ENCODE assay signal across 1 cellular context in the genomic region with DNA sequence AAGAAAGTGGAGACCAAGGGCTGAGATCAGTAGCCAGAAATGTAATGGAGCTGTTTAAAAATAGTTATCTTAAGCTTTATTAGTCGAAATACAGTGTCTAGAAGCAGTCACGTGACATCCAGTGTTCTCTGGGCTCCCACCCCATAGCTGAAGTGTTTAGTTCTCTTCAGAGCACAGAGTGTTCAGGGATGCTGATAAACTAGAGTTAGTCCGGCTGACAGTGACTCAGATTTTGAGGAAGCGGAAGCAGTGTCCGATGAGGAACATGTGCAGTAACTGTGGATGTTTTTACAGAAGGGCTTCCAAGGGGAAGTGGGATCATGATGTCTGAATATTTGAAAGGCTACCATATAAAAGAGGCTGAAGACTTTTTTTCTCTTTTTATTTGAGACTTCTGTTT.
TF ChIP-seq lines count a peak whose summit lies in the region.

No MANE protein-coding gene starts in this region.

TF ChIP-seq in K562, 482 proteins besides CTCF, POLR2A, EP300 and RAD21 (continued from another document and continues in another):
- TF ChIP-seq ETV6 (IDR thresholded peaks at IDR 0.05; ENCODE audit: borderline replicate concordance in 1 of 2, low read depth in 2 of 2, low read length in 1 of 2) (peak; percentile 87 to 88; a peak in 3 of 4 replicates), ETV6 (CRISPR knock-in tag; IDR thresholded peaks at IDR 0.05; ENCODE audit: borderline replicate concordance) (no peak), ZC3H8 (IDR thresholded peaks at IDR 0.05) (no peak), SMARCA4 (IDR thresholded peaks at IDR 0.05) (peak; percentile 61; the same call in 1 of the 2 replicates), YBX1 (IDR thresholded peaks at IDR 0.05) (no peak), RBM22 (IDR thresholded peaks at IDR 0.05; ENCODE audit: low read depth, low read length, poor library complexity, severe bottlenecking) (no peak), ZNF316 (IDR thresholded peaks at IDR 0.05) (no peak), ZNF263 (CRISPR knock-in tag; IDR thresholded peaks at IDR 0.05; ENCODE audit: borderline replicate concordance) (no peak), ZEB2 (IDR thresholded peaks at IDR 0.05) (no peak), SRSF7 (optimal IDR thresholded peaks at IDR 0.05; ENCODE audit: low read depth, low read length) (no peak), HMG20A (CRISPR knock-in tag; conservative IDR thresholded peaks at IDR 0.05) (no peak), BRCA1 (IDR thresholded peaks at IDR 0.05) (no peak), BRCA1 (CRISPR knock-in tag; IDR thresholded peaks at IDR 0.05) (no peak), MCM3 (IDR thresholded peaks at IDR 0.05) (no peak), HOXB6 (CRISPR knock-in tag; IDR thresholded peaks at IDR 0.05; ENCODE audit: borderline replicate concordance) (no peak), TARDBP (IDR thresholded peaks at IDR 0.05) (no peak), ZNF282 (CRISPR knock-in tag; IDR thresholded peaks at IDR 0.05) (no peak), ZSCAN29 (IDR thresholded peaks at IDR 0.05) (no peak), GABPA (tag; conservative IDR thresholded peaks at IDR 0.05; ENCODE audit: low read depth) (peak; percentile 55), DDX20 (tag; IDR thresholded peaks at IDR 0.05; ENCODE audit: low read depth) (no peak), TCF3 (CRISPR knock-in tag; IDR thresholded peaks at IDR 0.05) (no peak), ZFX (CRISPR knock-in tag; IDR thresholded peaks at IDR 0.05) (no peak), MCM2 (IDR thresholded peaks at IDR 0.05; ENCODE audit: low read depth) (no peak), CREB1 (IDR thresholded peaks at IDR 0.05) (no peak), CREB1 (CRISPR knock-in tag; IDR thresholded peaks at IDR 0.05) (no peak), NFIX (CRISPR knock-in tag; IDR thresholded peaks at IDR 0.05; ENCODE audit: low read depth) (no peak), SAFB2 (IDR thresholded peaks at IDR 0.05; ENCODE audit: borderline replicate concordance, low read depth, low read length, severe bottlenecking) (no peak), TAF1 (IDR thresholded peaks at IDR 0.05; ENCODE audit: control insufficient read depth, extremely low read depth, insufficient read depth, low read length, severe bottlenecking) (no peak), TBL1XR1 (IDR thresholded peaks at IDR 0.05; ENCODE audit: low read length in 2 of 2) (no peak), PURB (CRISPR knock-in tag; IDR thresholded peaks at IDR 0.05; ENCODE audit: low read depth) (no peak), HSF4 (CRISPR knock-in tag; IDR thresholded peaks at IDR 0.05; ENCODE audit: borderline replicate concordance) (no peak), RBM39 (optimal IDR thresholded peaks at IDR 0.05; ENCODE audit: low read depth, low read length) (no peak), KLF10 (CRISPR knock-in tag; IDR thresholded peaks at IDR 0.05) (no peak)
- TF ChIP-seq, protein P1, sequence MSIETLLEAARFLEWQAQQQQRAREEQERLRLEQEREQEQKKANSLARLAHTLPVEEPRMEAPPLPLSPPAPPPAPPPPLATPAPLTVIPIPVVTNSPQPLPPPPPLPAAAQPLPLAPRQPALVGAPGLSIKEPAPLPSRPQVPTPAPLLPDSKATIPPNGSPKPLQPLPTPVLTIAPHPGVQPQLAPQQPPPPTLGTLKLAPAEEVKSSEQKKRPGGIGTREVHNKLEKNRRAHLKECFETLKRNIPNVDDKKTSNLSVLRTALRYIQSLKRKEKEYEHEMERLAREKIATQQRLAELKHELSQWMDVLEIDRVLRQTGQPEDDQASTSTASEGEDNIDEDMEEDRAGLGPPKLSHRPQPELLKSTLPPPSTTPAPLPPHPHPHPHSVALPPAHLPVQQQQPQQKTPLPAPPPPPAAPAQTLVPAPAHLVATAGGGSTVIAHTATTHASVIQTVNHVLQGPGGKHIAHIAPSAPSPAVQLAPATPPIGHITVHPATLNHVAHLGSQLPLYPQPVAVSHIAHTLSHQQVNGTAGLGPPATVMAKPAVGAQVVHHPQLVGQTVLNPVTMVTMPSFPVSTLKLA (conservative IDR thresholded peaks at IDR 0.05), result peak; percentile 71 to 79
- TF ChIP-seq, protein P2, sequence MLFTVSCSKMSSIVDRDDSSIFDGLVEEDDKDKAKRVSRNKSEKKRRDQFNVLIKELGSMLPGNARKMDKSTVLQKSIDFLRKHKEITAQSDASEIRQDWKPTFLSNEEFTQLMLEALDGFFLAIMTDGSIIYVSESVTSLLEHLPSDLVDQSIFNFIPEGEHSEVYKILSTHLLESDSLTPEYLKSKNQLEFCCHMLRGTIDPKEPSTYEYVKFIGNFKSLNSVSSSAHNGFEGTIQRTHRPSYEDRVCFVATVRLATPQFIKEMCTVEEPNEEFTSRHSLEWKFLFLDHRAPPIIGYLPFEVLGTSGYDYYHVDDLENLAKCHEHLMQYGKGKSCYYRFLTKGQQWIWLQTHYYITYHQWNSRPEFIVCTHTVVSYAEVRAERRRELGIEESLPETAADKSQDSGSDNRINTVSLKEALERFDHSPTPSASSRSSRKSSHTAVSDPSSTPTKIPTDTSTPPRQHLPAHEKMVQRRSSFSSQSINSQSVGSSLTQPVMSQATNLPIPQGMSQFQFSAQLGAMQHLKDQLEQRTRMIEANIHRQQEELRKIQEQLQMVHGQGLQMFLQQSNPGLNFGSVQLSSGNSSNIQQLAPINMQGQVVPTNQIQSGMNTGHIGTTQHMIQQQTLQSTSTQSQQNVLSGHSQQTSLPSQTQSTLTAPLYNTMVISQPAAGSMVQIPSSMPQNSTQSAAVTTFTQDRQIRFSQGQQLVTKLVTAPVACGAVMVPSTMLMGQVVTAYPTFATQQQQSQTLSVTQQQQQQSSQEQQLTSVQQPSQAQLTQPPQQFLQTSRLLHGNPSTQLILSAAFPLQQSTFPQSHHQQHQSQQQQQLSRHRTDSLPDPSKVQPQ (CRISPR knock-in tag; IDR thresholded peaks at IDR 0.05; ENCODE audit: borderline replicate concordance), result no peak
- TF ChIP-seq, protein P3, sequence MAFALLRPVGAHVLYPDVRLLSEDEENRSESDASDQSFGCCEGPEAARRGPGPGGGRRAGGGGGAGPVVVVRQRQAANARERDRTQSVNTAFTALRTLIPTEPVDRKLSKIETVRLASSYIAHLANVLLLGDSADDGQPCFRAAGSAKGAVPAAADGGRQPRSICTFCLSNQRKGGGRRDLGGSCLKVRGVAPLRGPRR (CRISPR knock-in tag; IDR thresholded peaks at IDR 0.05), result no peak
- TF ChIP-seq, protein P4, sequence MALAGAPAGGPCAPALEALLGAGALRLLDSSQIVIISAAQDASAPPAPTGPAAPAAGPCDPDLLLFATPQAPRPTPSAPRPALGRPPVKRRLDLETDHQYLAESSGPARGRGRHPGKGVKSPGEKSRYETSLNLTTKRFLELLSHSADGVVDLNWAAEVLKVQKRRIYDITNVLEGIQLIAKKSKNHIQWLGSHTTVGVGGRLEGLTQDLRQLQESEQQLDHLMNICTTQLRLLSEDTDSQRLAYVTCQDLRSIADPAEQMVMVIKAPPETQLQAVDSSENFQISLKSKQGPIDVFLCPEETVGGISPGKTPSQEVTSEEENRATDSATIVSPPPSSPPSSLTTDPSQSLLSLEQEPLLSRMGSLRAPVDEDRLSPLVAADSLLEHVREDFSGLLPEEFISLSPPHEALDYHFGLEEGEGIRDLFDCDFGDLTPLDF (CRISPR knock-in tag; IDR thresholded peaks at IDR 0.05), result no peak
- TF ChIP-seq, protein P5, sequence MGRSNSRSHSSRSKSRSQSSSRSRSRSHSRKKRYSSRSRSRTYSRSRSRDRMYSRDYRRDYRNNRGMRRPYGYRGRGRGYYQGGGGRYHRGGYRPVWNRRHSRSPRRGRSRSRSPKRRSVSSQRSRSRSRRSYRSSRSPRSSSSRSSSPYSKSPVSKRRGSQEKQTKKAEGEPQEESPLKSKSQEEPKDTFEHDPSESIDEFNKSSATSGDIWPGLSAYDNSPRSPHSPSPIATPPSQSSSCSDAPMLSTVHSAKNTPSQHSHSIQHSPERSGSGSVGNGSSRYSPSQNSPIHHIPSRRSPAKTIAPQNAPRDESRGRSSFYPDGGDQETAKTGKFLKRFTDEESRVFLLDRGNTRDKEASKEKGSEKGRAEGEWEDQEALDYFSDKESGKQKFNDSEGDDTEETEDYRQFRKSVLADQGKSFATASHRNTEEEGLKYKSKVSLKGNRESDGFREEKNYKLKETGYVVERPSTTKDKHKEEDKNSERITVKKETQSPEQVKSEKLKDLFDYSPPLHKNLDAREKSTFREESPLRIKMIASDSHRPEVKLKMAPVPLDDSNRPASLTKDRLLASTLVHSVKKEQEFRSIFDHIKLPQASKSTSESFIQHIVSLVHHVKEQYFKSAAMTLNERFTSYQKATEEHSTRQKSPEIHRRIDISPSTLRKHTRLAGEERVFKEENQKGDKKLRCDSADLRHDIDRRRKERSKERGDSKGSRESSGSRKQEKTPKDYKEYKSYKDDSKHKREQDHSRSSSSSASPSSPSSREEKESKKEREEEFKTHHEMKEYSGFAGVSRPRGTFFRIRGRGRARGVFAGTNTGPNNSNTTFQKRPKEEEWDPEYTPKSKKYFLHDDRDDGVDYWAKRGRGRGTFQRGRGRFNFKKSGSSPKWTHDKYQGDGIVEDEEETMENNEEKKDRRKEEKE (IDR thresholded peaks at IDR 0.05; ENCODE audit: borderline replicate concordance in 1 of 2, control insufficient read depth in 1 of 2, low read depth in 2 of 2, low read length in 1 of 2), result no peak
- TF ChIP-seq, protein P6, sequence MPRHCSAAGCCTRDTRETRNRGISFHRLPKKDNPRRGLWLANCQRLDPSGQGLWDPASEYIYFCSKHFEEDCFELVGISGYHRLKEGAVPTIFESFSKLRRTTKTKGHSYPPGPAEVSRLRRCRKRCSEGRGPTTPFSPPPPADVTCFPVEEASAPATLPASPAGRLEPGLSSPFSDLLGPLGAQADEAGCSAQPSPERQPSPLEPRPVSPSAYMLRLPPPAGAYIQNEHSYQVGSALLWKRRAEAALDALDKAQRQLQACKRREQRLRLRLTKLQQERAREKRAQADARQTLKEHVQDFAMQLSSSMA (CRISPR knock-in tag; IDR thresholded peaks at IDR 0.05), result no peak
- TF ChIP-seq, protein P7, sequence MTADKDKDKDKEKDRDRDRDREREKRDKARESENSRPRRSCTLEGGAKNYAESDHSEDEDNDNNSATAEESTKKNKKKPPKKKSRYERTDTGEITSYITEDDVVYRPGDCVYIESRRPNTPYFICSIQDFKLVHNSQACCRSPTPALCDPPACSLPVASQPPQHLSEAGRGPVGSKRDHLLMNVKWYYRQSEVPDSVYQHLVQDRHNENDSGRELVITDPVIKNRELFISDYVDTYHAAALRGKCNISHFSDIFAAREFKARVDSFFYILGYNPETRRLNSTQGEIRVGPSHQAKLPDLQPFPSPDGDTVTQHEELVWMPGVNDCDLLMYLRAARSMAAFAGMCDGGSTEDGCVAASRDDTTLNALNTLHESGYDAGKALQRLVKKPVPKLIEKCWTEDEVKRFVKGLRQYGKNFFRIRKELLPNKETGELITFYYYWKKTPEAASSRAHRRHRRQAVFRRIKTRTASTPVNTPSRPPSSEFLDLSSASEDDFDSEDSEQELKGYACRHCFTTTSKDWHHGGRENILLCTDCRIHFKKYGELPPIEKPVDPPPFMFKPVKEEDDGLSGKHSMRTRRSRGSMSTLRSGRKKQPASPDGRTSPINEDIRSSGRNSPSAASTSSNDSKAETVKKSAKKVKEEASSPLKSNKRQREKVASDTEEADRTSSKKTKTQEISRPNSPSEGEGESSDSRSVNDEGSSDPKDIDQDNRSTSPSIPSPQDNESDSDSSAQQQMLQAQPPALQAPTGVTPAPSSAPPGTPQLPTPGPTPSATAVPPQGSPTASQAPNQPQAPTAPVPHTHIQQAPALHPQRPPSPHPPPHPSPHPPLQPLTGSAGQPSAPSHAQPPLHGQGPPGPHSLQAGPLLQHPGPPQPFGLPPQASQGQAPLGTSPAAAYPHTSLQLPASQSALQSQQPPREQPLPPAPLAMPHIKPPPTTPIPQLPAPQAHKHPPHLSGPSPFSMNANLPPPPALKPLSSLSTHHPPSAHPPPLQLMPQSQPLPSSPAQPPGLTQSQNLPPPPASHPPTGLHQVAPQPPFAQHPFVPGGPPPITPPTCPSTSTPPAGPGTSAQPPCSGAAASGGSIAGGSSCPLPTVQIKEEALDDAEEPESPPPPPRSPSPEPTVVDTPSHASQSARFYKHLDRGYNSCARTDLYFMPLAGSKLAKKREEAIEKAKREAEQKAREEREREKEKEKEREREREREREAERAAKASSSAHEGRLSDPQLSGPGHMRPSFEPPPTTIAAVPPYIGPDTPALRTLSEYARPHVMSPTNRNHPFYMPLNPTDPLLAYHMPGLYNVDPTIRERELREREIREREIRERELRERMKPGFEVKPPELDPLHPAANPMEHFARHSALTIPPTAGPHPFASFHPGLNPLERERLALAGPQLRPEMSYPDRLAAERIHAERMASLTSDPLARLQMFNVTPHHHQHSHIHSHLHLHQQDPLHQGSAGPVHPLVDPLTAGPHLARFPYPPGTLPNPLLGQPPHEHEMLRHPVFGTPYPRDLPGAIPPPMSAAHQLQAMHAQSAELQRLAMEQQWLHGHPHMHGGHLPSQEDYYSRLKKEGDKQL (CRISPR knock-in tag; IDR thresholded peaks at IDR 0.05; ENCODE audit: borderline replicate concordance), result no peak
- TF ChIP-seq, protein P8, sequence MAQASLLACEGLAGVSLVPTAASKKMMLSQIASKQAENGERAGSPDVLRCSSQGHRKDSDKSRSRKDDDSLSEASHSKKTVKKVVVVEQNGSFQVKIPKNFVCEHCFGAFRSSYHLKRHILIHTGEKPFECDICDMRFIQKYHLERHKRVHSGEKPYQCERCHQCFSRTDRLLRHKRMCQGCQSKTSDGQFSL (CRISPR knock-in tag; IDR thresholded peaks at IDR 0.05), result no peak
- TF ChIP-seq, protein P8 (tag; IDR thresholded peaks at IDR 0.05), result no peak
- TF ChIP-seq, protein P9, sequence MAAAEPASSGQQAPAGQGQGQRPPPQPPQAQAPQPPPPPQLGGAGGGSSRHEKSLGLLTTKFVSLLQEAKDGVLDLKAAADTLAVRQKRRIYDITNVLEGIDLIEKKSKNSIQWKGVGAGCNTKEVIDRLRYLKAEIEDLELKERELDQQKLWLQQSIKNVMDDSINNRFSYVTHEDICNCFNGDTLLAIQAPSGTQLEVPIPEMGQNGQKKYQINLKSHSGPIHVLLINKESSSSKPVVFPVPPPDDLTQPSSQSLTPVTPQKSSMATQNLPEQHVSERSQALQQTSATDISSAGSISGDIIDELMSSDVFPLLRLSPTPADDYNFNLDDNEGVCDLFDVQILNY (CRISPR knock-in tag; IDR thresholded peaks at IDR 0.05), result no peak
- TF ChIP-seq, protein P10, sequence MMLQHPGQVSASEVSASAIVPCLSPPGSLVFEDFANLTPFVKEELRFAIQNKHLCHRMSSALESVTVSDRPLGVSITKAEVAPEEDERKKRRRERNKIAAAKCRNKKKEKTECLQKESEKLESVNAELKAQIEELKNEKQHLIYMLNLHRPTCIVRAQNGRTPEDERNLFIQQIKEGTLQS (IDR thresholded peaks at IDR 0.05), result peak; percentile 54; the same call in 1 of the 2 replicates
- TF ChIP-seq, protein P10 (CRISPR knock-in tag; conservative IDR thresholded peaks at IDR 0.05), result no peak
